ENCODE assay signal across 1 cellular context in the genomic region with DNA sequence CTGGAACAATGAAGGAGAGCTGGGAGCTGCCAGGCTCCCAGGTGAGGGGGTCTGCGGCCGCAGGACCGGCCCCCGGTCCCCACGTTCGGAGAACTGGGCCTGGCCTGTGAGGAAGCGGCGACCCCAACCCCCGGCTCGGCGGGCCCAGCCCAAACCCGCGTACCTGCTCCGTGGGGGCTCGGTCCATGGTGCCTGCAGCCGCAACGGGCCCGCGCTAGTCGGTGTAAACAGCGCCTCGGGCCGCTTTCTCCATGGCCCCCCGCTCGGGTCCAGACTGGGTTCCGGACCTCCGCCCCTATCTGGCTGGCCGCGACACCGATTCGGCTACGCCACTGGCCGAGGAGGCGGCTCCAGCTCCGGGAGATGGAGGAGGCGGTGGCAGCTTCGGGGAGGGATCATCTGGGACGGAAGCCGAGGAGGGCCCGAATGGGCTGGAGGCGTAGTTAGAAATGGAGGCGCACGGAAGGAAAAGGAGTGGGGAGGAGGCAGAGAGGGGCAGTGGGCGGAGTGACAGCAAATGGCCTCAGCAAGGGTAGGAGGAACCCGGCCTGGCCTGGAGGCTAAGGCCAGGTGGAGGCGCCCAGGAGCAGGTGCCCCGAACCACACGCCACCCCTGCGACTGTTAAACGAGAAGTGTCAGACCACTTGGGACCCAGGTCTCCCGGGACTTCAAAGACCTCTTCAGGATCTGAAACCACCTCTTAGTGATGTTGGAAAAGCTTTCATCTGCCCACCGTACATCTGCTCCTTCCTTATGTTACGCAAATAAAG.
TF ChIP-seq lines count a peak whose summit lies in the region.

Gene SECISBP2L, minus strand, starts transcription at position 334 of the 771 bp plus-strand sequence. Its CDS starts 147 bp downstream, at position 187.

TF ChIP-seq in HepG2, 621 proteins besides CTCF, POLR2A, EP300 and RAD21 (continued from another document and continues in another):
- TF ChIP-seq, protein P1, sequence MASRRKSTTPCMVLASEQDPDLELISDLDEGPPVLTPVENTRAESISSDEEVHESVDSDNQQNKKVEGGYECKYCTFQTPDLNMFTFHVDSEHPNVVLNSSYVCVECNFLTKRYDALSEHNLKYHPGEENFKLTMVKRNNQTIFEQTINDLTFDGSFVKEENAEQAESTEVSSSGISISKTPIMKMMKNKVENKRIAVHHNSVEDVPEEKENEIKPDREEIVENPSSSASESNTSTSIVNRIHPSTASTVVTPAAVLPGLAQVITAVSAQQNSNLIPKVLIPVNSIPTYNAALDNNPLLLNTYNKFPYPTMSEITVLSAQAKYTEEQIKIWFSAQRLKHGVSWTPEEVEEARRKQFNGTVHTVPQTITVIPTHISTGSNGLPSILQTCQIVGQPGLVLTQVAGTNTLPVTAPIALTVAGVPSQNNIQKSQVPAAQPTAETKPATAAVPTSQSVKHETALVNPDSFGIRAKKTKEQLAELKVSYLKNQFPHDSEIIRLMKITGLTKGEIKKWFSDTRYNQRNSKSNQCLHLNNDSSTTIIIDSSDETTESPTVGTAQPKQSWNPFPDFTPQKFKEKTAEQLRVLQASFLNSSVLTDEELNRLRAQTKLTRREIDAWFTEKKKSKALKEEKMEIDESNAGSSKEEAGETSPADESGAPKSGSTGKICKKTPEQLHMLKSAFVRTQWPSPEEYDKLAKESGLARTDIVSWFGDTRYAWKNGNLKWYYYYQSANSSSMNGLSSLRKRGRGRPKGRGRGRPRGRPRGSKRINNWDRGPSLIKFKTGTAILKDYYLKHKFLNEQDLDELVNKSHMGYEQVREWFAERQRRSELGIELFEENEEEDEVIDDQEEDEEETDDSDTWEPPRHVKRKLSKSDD (CRISPR knock-in tag; IDR thresholded peaks at IDR 0.05; ENCODE audit: low read depth), result peak; percentile 78; the same call in 1 of the 2 replicates
- TF ChIP-seq CEBPB (IDR thresholded peaks at IDR 0.05; ENCODE audit: borderline replicate concordance, low read depth, low read length) (no peak), ZNF546 (CRISPR knock-in tag; conservative IDR thresholded peaks at IDR 0.05) (0 out of 2 replicates have a peak, but pooled peaks have one; percentile 84), KLF16 (CRISPR knock-in tag; IDR thresholded peaks at IDR 0.05) (peak in 1 of 2 experiments; percentile 97; a peak in 2 of 4 replicates), NFKBIZ (CRISPR knock-in tag; IDR thresholded peaks at IDR 0.05) (peak; percentile 60; the same call in 1 of the 2 replicates), SMYD3 (CRISPR knock-in tag; IDR thresholded peaks at IDR 0.05) (peak; percentile 76; the same call in 1 of the 2 replicates), ZNF782 (CRISPR knock-in tag; IDR thresholded peaks at IDR 0.05; ENCODE audit: borderline replicate concordance) (peak; percentile 60; the same call in 1 of the 2 replicates), POGZ (CRISPR knock-in tag; IDR thresholded peaks at IDR 0.05) (peak; percentile 100), SP4 (CRISPR knock-in tag; IDR thresholded peaks at IDR 0.05) (peak; percentile 90; the same call in 1 of the 2 replicates), BHLHE40 (IDR thresholded peaks at IDR 0.05; ENCODE audit: low read length) (0 out of 2 replicates have a peak, but pooled peaks have one; percentile 16), ZNF44 (CRISPR knock-in tag; IDR thresholded peaks at IDR 0.05) (no peak), WIZ (CRISPR knock-in tag; IDR thresholded peaks at IDR 0.05) (peak; percentile 82; the same call in 1 of the 2 replicates), ZNF879 (CRISPR knock-in tag; IDR thresholded peaks at IDR 0.05) (no peak), ZNF329 (CRISPR knock-in tag; IDR thresholded peaks at IDR 0.05; ENCODE audit: low read depth) (peak; percentile 64; the same call in 1 of the 2 replicates), ZFAT (CRISPR knock-in tag; conservative IDR thresholded peaks at IDR 0.05) (no peak), SOX6 (IDR thresholded peaks at IDR 0.05) (no peak), SOX6 (CRISPR knock-in tag; IDR thresholded peaks at IDR 0.05) (peak; percentile 88), ZNF772 (CRISPR knock-in tag; IDR thresholded peaks at IDR 0.05) (peak; percentile 14; the same call in 1 of the 2 replicates), ZFP36 (IDR thresholded peaks at IDR 0.05; ENCODE audit: borderline replicate concordance, low read depth, low read length, partially characterized antibody) (no peak), ETS1 (CRISPR knock-in tag; IDR thresholded peaks at IDR 0.05) (no peak), SRF (IDR thresholded peaks at IDR 0.05; ENCODE audit: low read depth, low read length) (no peak), ZKSCAN5 (CRISPR knock-in tag; IDR thresholded peaks at IDR 0.05) (no peak), ZNF317 (CRISPR knock-in tag; IDR thresholded peaks at IDR 0.05) (peak; percentile 73; the same call in 1 of the 2 replicates), MAFK (conservative IDR thresholded peaks at IDR 0.05 in 1 of 2, IDR thresholded peaks at IDR 0.05 in 1 of 2; ENCODE audit: low read length in 2 of 2) (no peak), KDM5B (CRISPR knock-in tag; IDR thresholded peaks at IDR 0.05; ENCODE audit: borderline replicate concordance) (peak; percentile 94; the same call in 1 of the 2 replicates), ZFP37 (CRISPR knock-in tag; IDR thresholded peaks at IDR 0.05; ENCODE audit: borderline replicate concordance) (no peak), HNRNPLL (IDR thresholded peaks at IDR 0.05; ENCODE audit: low read depth, low read length, poor library complexity, severe bottlenecking) (peak; percentile 95), DBP (CRISPR knock-in tag; IDR thresholded peaks at IDR 0.05; ENCODE audit: not compliant biosample characterization) (no peak), TGIF2 (CRISPR knock-in tag; IDR thresholded peaks at IDR 0.05) (peak; percentile 94), CBX5 (CRISPR knock-in tag; IDR thresholded peaks at IDR 0.05; ENCODE audit: borderline replicate concordance) (peak; percentile 97; the same call in 1 of the 2 replicates), IRF1 (CRISPR knock-in tag; IDR thresholded peaks at IDR 0.05; ENCODE audit: low read depth) (no peak), TAF1 (CRISPR knock-in tag; IDR thresholded peaks at IDR 0.05) (peak; percentile 86; the same call in 1 of the 2 replicates), ZBTB25 (CRISPR knock-in tag; IDR thresholded peaks at IDR 0.05) (peak; percentile 93), ZNF691 (CRISPR knock-in tag; IDR thresholded peaks at IDR 0.05; ENCODE audit: borderline replicate concordance, low read depth) (peak; percentile 86), ATRX (CRISPR knock-in tag; IDR thresholded peaks at IDR 0.05; ENCODE audit: borderline replicate concordance) (no peak), SRSF9 (IDR thresholded peaks at IDR 0.05; ENCODE audit: borderline replicate concordance, insufficient read depth, low read depth, low read length, poor library complexity, severe bottlenecking) (no peak), ARID4A (CRISPR knock-in tag; IDR thresholded peaks at IDR 0.05; ENCODE audit: borderline replicate concordance) (peak; percentile 98), ZNF33B (CRISPR knock-in tag; IDR thresholded peaks at IDR 0.05) (0 out of 2 replicates have a peak, but pooled peaks have one; percentile 19), KDM1A (CRISPR knock-in tag; IDR thresholded peaks at IDR 0.05) (peak; percentile 83; the same call in 1 of the 2 replicates), ZNF12 (CRISPR knock-in tag; IDR thresholded peaks at IDR 0.05) (no peak; the same call in 1 of the 2 replicates), KMT2B (CRISPR knock-in tag; IDR thresholded peaks at IDR 0.05) (peak; percentile 99)
- TF ChIP-seq, protein P2, sequence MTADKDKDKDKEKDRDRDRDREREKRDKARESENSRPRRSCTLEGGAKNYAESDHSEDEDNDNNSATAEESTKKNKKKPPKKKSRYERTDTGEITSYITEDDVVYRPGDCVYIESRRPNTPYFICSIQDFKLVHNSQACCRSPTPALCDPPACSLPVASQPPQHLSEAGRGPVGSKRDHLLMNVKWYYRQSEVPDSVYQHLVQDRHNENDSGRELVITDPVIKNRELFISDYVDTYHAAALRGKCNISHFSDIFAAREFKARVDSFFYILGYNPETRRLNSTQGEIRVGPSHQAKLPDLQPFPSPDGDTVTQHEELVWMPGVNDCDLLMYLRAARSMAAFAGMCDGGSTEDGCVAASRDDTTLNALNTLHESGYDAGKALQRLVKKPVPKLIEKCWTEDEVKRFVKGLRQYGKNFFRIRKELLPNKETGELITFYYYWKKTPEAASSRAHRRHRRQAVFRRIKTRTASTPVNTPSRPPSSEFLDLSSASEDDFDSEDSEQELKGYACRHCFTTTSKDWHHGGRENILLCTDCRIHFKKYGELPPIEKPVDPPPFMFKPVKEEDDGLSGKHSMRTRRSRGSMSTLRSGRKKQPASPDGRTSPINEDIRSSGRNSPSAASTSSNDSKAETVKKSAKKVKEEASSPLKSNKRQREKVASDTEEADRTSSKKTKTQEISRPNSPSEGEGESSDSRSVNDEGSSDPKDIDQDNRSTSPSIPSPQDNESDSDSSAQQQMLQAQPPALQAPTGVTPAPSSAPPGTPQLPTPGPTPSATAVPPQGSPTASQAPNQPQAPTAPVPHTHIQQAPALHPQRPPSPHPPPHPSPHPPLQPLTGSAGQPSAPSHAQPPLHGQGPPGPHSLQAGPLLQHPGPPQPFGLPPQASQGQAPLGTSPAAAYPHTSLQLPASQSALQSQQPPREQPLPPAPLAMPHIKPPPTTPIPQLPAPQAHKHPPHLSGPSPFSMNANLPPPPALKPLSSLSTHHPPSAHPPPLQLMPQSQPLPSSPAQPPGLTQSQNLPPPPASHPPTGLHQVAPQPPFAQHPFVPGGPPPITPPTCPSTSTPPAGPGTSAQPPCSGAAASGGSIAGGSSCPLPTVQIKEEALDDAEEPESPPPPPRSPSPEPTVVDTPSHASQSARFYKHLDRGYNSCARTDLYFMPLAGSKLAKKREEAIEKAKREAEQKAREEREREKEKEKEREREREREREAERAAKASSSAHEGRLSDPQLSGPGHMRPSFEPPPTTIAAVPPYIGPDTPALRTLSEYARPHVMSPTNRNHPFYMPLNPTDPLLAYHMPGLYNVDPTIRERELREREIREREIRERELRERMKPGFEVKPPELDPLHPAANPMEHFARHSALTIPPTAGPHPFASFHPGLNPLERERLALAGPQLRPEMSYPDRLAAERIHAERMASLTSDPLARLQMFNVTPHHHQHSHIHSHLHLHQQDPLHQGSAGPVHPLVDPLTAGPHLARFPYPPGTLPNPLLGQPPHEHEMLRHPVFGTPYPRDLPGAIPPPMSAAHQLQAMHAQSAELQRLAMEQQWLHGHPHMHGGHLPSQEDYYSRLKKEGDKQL (CRISPR knock-in tag; IDR thresholded peaks at IDR 0.05; ENCODE audit: low read depth), result peak; percentile 68; the same call in 1 of the 2 replicates
